Comparison of ENCODE assay signal across 10 cellular contexts in genomic region chr16:81140930-81141780, GRCh38. TPM values are rescaled to one million over a fixed set of nuclear protein-coding genes. Genes with fewer than 3 reads are reported as not detected.
DNase-seq lines count a peak whose midpoint lies in the region; ATAC-seq and TF ChIP-seq lines count a peak whose summit lies in the region.
"Had no signal": no experiment of that assay in that cellular context is flagged by ENCODE, and none has a peak within 500 bp of the region (broad histone marks: within the 10 kb centered on the region; RNA-seq: fewer than 3 reads in every experiment).

No MANE protein-coding gene starts in this region.

- no peak overlapping the region for H3K27ac Mint-ChIP-seq in activated naive CD8-positive, alpha-beta T cell treated with anti-CD3 and anti-CD28 coated beads, Interleukin-2, amount 50 U/mL, for 24 hours
- H3K27ac Mint-ChIP-seq: activated naive CD4-positive, alpha-beta T cell treated with anti-CD3 and anti-CD28 coated beads, Interleukin-2, amount 50 U/mL, for 24 hours had no signal

- peak; percentile 38 for DNase-seq in Caki2 (ENCODE audit: low read depth)
- DNase-seq in H7, result peak; percentile 81
- peak; percentile 8 for DNase-seq in activated naive CD8-positive, alpha-beta T cell treated with anti-CD3 and anti-CD28 coated beads, Interleukin-2, amount 50 U/mL, for 24 hours
- no peak for DNase-seq in kidney epithelial cell (ENCODE audit: low read depth)
- DNase-seq in AML-193 (lab: John Stamatoyannopoulos, UW), result no peak
- no peak for DNase-seq in nucleus accumbens (lab: John Stamatoyannopoulos, UW)
- DNase-seq: NCI-H524, right cardiac atrium had no signal

- H3K4me3 ChIP-seq in H7 (ENCODE audit: insufficient read depth, low read depth, low read length), result no peak overlapping the region
- no peak overlapping the region for H3K4me3 ChIP-seq in kidney epithelial cell (ENCODE audit: low read depth, low read length)

- no peaks in the 10 kb centered on the region for H3K36me3 Mint-ChIP-seq in activated naive CD8-positive, alpha-beta T cell treated with anti-CD3 and anti-CD28 coated beads, Interleukin-2, amount 50 U/mL, for 24 hours (ENCODE audit: low read depth)
- H3K36me3 Mint-ChIP-seq: activated naive CD4-positive, alpha-beta T cell treated with anti-CD3 and anti-CD28 coated beads, Interleukin-2, amount 50 U/mL, for 24 hours had no signal

- H3K4me3 Mint-ChIP-seq in activated naive CD8-positive, alpha-beta T cell treated with anti-CD3 and anti-CD28 coated beads, Interleukin-2, amount 50 U/mL, for 24 hours, result no peak overlapping the region
- H3K4me3 Mint-ChIP-seq: activated naive CD4-positive, alpha-beta T cell treated with anti-CD3 and anti-CD28 coated beads, Interleukin-2, amount 50 U/mL, for 24 hours had no signal

- ATAC-seq in activated naive CD8-positive, alpha-beta T cell treated with anti-CD3 and anti-CD28 coated beads, Interleukin-2, amount 50 U/mL, for 24 hours, result no peak
- ATAC-seq in HG02973 (IDR thresholded peaks at IDR 0.05; ENCODE audit: unreplicated experiment), result no peak
- ATAC-seq: right cardiac atrium had no signal

- H3K36me3 ChIP-seq in H7 (replicated peaks; ENCODE audit: control insufficient read depth, insufficient read depth, low read length), result no peaks in the 10 kb centered on the region
- H3K36me3 ChIP-seq in kidney epithelial cell (ENCODE audit: control insufficient read depth, insufficient read depth, low read length), result no peaks in the 10 kb centered on the region

- H3K9me3 Mint-ChIP-seq in activated naive CD8-positive, alpha-beta T cell treated with anti-CD3 and anti-CD28 coated beads, Interleukin-2, amount 50 U/mL, for 24 hours, result no peaks in the 10 kb centered on the region
- H3K9me3 Mint-ChIP-seq: activated naive CD4-positive, alpha-beta T cell treated with anti-CD3 and anti-CD28 coated beads, Interleukin-2, amount 50 U/mL, for 24 hours had no signal

- in situ Hi-C loops in Caki2 (cut with HindIII; ENCODE audit: low pct_unique_long_range_greater_than_20kb, low sequenced_read_pairs), result no loop called here

- H3K27me3 ChIP-seq in H7 (ENCODE audit: control insufficient read depth, insufficient read depth, low read length), result no peaks in the 10 kb centered on the region
- no peaks in the 10 kb centered on the region for H3K27me3 ChIP-seq in kidney epithelial cell (ENCODE audit: control insufficient read depth, insufficient read depth, low read length)

- peak; percentile 33 for TF ChIP-seq CTCF in kidney epithelial cell (IDR thresholded peaks at IDR 0.05; ENCODE audit: insufficient read depth, low read length, poor library complexity, severe bottlenecking)

- peaks cover 12% of the 10 kb centered on the region for H3K27me3 Mint-ChIP-seq in activated naive CD8-positive, alpha-beta T cell treated with anti-CD3 and anti-CD28 coated beads, Interleukin-2, amount 50 U/mL, for 24 hours

- H3K4me1 Mint-ChIP-seq in activated naive CD8-positive, alpha-beta T cell treated with anti-CD3 and anti-CD28 coated beads, Interleukin-2, amount 50 U/mL, for 24 hours, result no peaks in the 10 kb centered on the region
- H3K4me1 Mint-ChIP-seq: activated naive CD4-positive, alpha-beta T cell treated with anti-CD3 and anti-CD28 coated beads, Interleukin-2, amount 50 U/mL, for 24 hours had no signal

RNA-seq across cellular contexts. Expression of gene GCSH, which starts 45.0 kb away (rescaled TPM):
- 84.8 and 127 TPM in 2 replicates for total RNA-seq in Caki2 (2014; rRNA removed; shearing (Covaris generic); ENCODE audit: low replicate concordance)
- total RNA-seq in H7 (2014; rRNA removed; shearing (Covaris generic)), result 54.5 and 79.0 TPM in 2 replicates
- 27.6 and 34.0 TPM in 2 replicates for total RNA-seq in kidney epithelial cell

Comparison
In these comparisons a context has a peak if more than half of its experiments do, and no peak if none do; other contexts are left out.
1. DNase-seq: peak in Caki2 (single experiment), H7 (single experiment) and activated naive CD8-positive, alpha-beta T cell treated with anti-CD3 and anti-CD28 coated beads, Interleukin-2, amount 50 U/mL, for 24 hours (single experiment); none in kidney epithelial cell (single experiment), AML-193 (0 of 2) and nucleus accumbens (0 of 56).